In the genomic region with DNA sequence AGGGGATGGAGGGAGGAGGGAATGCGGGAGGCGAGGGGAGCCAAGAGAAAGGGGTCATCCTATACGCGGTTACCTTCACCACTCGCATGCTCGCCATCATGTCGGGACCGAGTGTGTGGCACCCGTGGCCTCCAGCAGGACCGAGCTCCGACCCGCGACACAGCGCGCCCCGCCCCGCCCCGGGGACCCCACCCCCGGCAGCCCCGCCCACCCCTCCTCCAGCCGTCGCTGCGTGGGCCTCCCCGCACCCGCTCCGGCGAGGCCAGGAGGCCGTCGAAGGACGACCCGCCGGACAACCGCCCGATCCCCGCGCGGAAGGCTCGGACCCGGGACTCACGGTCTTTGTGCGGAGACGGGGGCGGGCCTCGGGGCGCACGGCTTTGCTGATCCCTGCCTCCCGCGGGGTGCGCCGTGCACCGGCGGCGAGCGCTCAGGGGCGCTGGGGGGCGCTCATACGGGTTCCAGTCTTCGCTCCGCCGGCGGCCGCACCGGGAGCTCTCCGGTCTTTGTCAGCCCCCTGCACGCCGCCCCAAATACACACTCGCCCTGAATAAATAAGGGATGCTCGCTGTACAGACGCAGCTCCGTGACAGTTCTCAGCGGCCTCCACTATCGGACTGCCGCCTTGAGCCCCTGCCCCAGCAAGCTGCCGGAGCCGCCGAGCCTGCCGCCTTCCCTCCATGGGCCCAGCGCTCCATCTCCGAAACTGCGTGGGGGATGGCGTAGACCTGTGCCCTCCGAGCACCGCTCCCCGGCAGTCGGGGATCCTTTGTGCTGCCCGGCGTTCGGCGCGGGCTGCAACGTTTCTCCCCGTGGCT, we compare ENCODE assay signal across 8 cellular contexts. TPM values are rescaled to one million over a fixed set of nuclear protein-coding genes. Genes with fewer than 3 reads are reported as not detected.
A peak's percentile ranks its signal among the peaks of the same experiment; 100 is the strongest.
DNase-seq lines count a peak whose midpoint lies in the region; ATAC-seq, FAIRE-seq and TF ChIP-seq lines count a peak whose summit lies in the region.

A gene (minus strand): TSS at position 161 of the 818 bp plus-strand sequence. CDS start 61 bp downstream, at position 100.

- H4K20me1 ChIP-seq in neural cell (ENCODE audit: insufficient read depth): no peaks in the 10 kb centered on the region

- H3K9me3 ChIP-seq in Panc1 (ENCODE audit: control insufficient read depth, insufficient read depth, low read depth, low read length): no peaks in the 10 kb centered on the region
- no peaks in the 10 kb centered on the region for H3K9me3 ChIP-seq in neural cell (ENCODE audit: low read length)
- no peaks in the 10 kb centered on the region for H3K9me3 ChIP-seq in stomach smooth muscle (ENCODE audit: control insufficient read depth in 2 of 2, low read length in 2 of 2)

- in situ Hi-C loops in Panc1 (cut with HindIII; ENCODE audit: low pct_unique_long_range_greater_than_20kb, low sequenced_read_pairs): no loop called here

- no peak for TF ChIP-seq RAD21 in neural cell (conservative IDR thresholded peaks at IDR 0.05)

- no peaks in the 10 kb centered on the region for H3F3A ChIP-seq in neural cell (ENCODE audit: insufficient read depth, low read length, poor library complexity, severe bottlenecking)

- TF ChIP-seq EP300 in neural cell (conservative IDR thresholded peaks at IDR 0.05; ENCODE audit: poor library complexity, severe bottlenecking): peak; percentile 60

- DNase-seq in CD1c-positive myeloid dendritic cell (ENCODE audit: extremely low spot score) (peak; percentile 47), GM19239 (ENCODE audit: insufficient read length, low spot score) (peak; percentile 72), Panc1 (ENCODE audit: low read depth, low spot score) (no peak), fibroblast of villous mesenchyme (ENCODE audit: low read depth) (peak; percentile 29)
- peak; percentile 79 for DNase-seq in activated T-helper 9 cell treated with anti-CD3 and anti-CD28 coated beads, Interleukin-2, amount 50 U/mL, for 16 hours (ENCODE audit: low read depth)

- H2AFZ ChIP-seq in neural cell (ENCODE audit: low read depth, low read length): peak within 1 kb of the TSS; percentile 94

- H3K9me2 ChIP-seq in neural cell (ENCODE audit: insufficient read depth, low read length): no peaks in the 10 kb centered on the region

- intact Hi-C loops in Panc1 (cut with micrococcal nuclease; ENCODE audit: unreplicated experiment): loop anchor here (1.0 to 10.0 kb wide), 2 partner anchors 74 to 223 kb away; no protein-coding TSS in a partner anchor

- H3K9ac ChIP-seq in neural cell (ENCODE audit: low read length): peak within 1 kb of the TSS; percentile 100
- peak within 1 kb of the TSS; percentile 72 to 76 for H3K9ac ChIP-seq in stomach smooth muscle (ENCODE audit: low read length in 2 of 2)

- H3K4me3 ChIP-seq in Panc1 (ENCODE audit: low read depth in 2 of 2, low read length in 2 of 2) (peak within 1 kb of the TSS; percentile 68 to 82), fibroblast of villous mesenchyme (ENCODE audit: low read depth, low read length) (peak within 1 kb of the TSS; percentile 91), neural cell (ENCODE audit: low read length) (peak within 1 kb of the TSS; percentile 99), stomach smooth muscle (ENCODE audit: low read length in 2 of 2) (peak within 1 kb of the TSS; percentile 78 to 92)

- POLR2A ChIA-PET in Panc1 (lab: Charles Lee): no interaction called here

- peak within 1 kb of the TSS; percentile 92 for H3K4me2 ChIP-seq in neural cell (ENCODE audit: low read length)

- no peaks in the 10 kb centered on the region; the same call in 1 of the 2 replicates for H3K36me3 ChIP-seq in Panc1 (ENCODE audit: control insufficient read depth, insufficient read depth, low read length)
- H3K36me3 ChIP-seq in neural cell (ENCODE audit: insufficient read depth, low read length): no peaks in the 10 kb centered on the region
- no peaks in the 10 kb centered on the region for H3K36me3 ChIP-seq in stomach smooth muscle (ENCODE audit: control insufficient read depth in 2 of 2, insufficient read depth in 2 of 2, low read length in 2 of 2)

- H3K27ac ChIP-seq in Panc1 (ENCODE audit: low read length): peak within 1 kb of the TSS; percentile 77
- H3K27ac ChIP-seq in neural cell (ENCODE audit: low read length): peak within 1 kb of the TSS; percentile 96
- peak within 1 kb of the TSS; percentile 70 for H3K27ac ChIP-seq in stomach smooth muscle (ENCODE audit: low read length)

- H3K4me1 ChIP-seq in Panc1 (ENCODE audit: control insufficient read depth, insufficient read depth, low read length): peaks cover 12% of the 10 kb centered on the region
- peaks cover 24% of the 10 kb centered on the region for H3K4me1 ChIP-seq in stomach smooth muscle (ENCODE audit: control insufficient read depth, insufficient read depth, low read length)

- CTCF ChIA-PET in Panc1 (lab: Charles Lee): interaction anchor here (0.6 to 3.5 kb wide), 6 partner anchors 14 to 1184 kb away, joined by 3 to 31 read pairs (median 3); no protein-coding TSS in a partner anchor

- FAIRE-seq in GM19239 (lab: Jason Lieb, UNC): peak; percentile 79

- H3K27me3 ChIP-seq in Panc1 (ENCODE audit: control insufficient read depth, insufficient read depth, low read length): no peaks in the 10 kb centered on the region
- H3K27me3 ChIP-seq in neural cell (ENCODE audit: insufficient read depth, low read depth, low read length): no peaks in the 10 kb centered on the region
- no peaks in the 10 kb centered on the region for H3K27me3 ChIP-seq in stomach smooth muscle (ENCODE audit: control insufficient read depth in 1 of 2, insufficient read depth in 2 of 2, low read length in 2 of 2)

- ATAC-seq in HG03439 (IDR thresholded peaks at IDR 0.05; ENCODE audit: unreplicated experiment) (peak; percentile 68), Panc1 (peak; percentile 90)

- no TSS peak for BruUV-seq in Panc1 (replicated peaks; lab: Mats Ljungman, UMichigan)

- H3K79me2 ChIP-seq in neural cell (replicated peaks; ENCODE audit: insufficient read depth, low read length): peaks cover 32% of the 10 kb centered on the region

- TF ChIP-seq CTCF in Panc1 (IDR thresholded peaks at IDR 0.05): no peak; the same call in 1 of the 2 replicates
- TF ChIP-seq CTCF in fibroblast of villous mesenchyme (IDR thresholded peaks at IDR 0.05; ENCODE audit: insufficient read depth, low read depth, low read length): no peak
- peak; percentile 98 for TF ChIP-seq CTCF in neural cell (IDR thresholded peaks at IDR 0.05; ENCODE audit: poor library complexity, severe bottlenecking)

TF ChIP-seq in neural cell, 6 proteins besides CTCF, POLR2A, EP300 and RAD21:
- TF ChIP-seq SMC3 (conservative IDR thresholded peaks at IDR 0.05; ENCODE audit: poor library complexity) (no peak), POLR2AphosphoS5 (IDR thresholded peaks at IDR 0.05) (peak; percentile 85), MXI1 (conservative IDR thresholded peaks at IDR 0.05; ENCODE audit: poor library complexity, severe bottlenecking) (peak; percentile 74), TAF1 (IDR thresholded peaks at IDR 0.05; ENCODE audit: low read depth) (peak; percentile 95), EZH2 (IDR thresholded peaks at IDR 0.05; ENCODE audit: borderline replicate concordance, insufficient read depth, low read length, poor library complexity, severe bottlenecking) (no peak)
- TF ChIP-seq, protein P1, sequence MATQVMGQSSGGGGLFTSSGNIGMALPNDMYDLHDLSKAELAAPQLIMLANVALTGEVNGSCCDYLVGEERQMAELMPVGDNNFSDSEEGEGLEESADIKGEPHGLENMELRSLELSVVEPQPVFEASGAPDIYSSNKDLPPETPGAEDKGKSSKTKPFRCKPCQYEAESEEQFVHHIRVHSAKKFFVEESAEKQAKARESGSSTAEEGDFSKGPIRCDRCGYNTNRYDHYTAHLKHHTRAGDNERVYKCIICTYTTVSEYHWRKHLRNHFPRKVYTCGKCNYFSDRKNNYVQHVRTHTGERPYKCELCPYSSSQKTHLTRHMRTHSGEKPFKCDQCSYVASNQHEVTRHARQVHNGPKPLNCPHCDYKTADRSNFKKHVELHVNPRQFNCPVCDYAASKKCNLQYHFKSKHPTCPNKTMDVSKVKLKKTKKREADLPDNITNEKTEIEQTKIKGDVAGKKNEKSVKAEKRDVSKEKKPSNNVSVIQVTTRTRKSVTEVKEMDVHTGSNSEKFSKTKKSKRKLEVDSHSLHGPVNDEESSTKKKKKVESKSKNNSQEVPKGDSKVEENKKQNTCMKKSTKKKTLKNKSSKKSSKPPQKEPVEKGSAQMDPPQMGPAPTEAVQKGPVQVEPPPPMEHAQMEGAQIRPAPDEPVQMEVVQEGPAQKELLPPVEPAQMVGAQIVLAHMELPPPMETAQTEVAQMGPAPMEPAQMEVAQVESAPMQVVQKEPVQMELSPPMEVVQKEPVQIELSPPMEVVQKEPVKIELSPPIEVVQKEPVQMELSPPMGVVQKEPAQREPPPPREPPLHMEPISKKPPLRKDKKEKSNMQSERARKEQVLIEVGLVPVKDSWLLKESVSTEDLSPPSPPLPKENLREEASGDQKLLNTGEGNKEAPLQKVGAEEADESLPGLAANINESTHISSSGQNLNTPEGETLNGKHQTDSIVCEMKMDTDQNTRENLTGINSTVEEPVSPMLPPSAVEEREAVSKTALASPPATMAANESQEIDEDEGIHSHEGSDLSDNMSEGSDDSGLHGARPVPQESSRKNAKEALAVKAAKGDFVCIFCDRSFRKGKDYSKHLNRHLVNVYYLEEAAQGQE (IDR thresholded peaks at IDR 0.05; ENCODE audit: borderline replicate concordance): peak; percentile 91

RNA-seq across cellular contexts. Expression of the gene that starts here (rescaled TPM):
- 19.1 TPM for total RNA-seq in Panc1 (2021; ENCODE audit: unreplicated experiment)
- 32.3 TPM for polyA plus RNA-seq in Panc1 (2012; ENCODE audit: insufficient read length)
- total RNA-seq in fibroblast of villous mesenchyme: 60.9 and 73.0 TPM in 2 replicates
- polyA plus RNA-seq in neural cell: 88.0 and 101 TPM in 2 replicates
- 63.1 and 66.7 TPM in 2 replicates for polyA minus RNA-seq in neural cell
